32 cellular contexts compared by ENCODE assay signal in genomic region chr14:80223696-80224465, GRCh38. TPM values are rescaled to one million over a fixed set of nuclear protein-coding genes. Genes with fewer than 3 reads are reported as not detected.
"Had no signal": no experiment of that assay in that cellular context is flagged by ENCODE, and none has a peak within 500 bp of the region (broad histone marks: within the 10 kb centered on the region; RNA-seq: fewer than 3 reads in every experiment).

No MANE protein-coding gene starts in this region.

- H3K4me3 ChIP-seq: body of pancreas, cardiac muscle cell, psoas muscle, sigmoid colon, smooth muscle cell, stomach, suprapubic skin, tibial artery, upper lobe of right lung had no signal

- DNase-seq: activated B cell treated with CpG ODN at 0.5 μM for 24 hours; activated CD4-positive, alpha-beta T cell treated with anti-CD3 and anti-CD28 coated beads for 36 hours; activated effector memory CD4-positive, alpha-beta T cell treated with Interleukin-2 at 50 U/mL for 16 hours; activated naive CD4-positive, alpha-beta T cell treated with anti-CD3 and anti-CD28 coated beads for 36 hours; activated naive CD8-positive, alpha-beta T cell treated with anti-CD3 and anti-CD28 coated beads, Interleukin-2, amount 10 ng/mL, durations not matched to agents 7 days and 5 days; activated T-cell treated with anti-CD3 and anti-CD28 coated beads for 4 hours; activated T-cell treated with anti-CD3 and anti-CD28 coated beads, Interleukin-2, amount 50 U/mL, for 72 hours; amygdala; body of pancreas; dermis blood vessel endothelial cell; effector CD4-positive, alpha-beta T cell; head of caudate nucleus; hippocampal formation; kidney; midbrain; naive thymus-derived CD8-positive, alpha-beta T cell; nucleus accumbens; psoas muscle; sigmoid colon; stimulated activated CD4-positive, alpha-beta T cell treated with anti-CD3 and anti-CD28 coated beads, Interleukin-1b, Interleukin-23, amount 100 ng/mL, for 48 hours; stimulated activated CD4-positive, alpha-beta T cell treated with anti-CD3 and anti-CD28 coated beads, Interleukin-4, amount 100 ng/mL, for 4 hours; stimulated activated CD8-positive, alpha-beta memory T cell treated with anti-CD3 and anti-CD28 coated beads, Interleukin-4, amount 100 ng/mL, for 48 hours; stomach; T-helper 1 cell; tibial artery; upper lobe of right lung had no signal

- H3K4me2 ChIP-seq: smooth muscle cell had no signal

- H3K4me1 ChIP-seq: body of pancreas, parathyroid adenoma, psoas muscle, sigmoid colon, stomach, suprapubic skin, tibial artery, upper lobe of right lung had no signal

- H3K36me3 ChIP-seq: cardiac muscle cell, sigmoid colon, stomach, suprapubic skin, tibial artery, upper lobe of right lung had no signal

- H2AFZ ChIP-seq: parathyroid adenoma had no signal

- H3K27me3 ChIP-seq: body of pancreas, cardiac muscle cell, sigmoid colon, stomach, suprapubic skin, tibial artery, upper lobe of right lung had no signal

- ATAC-seq: activated CD4-positive, alpha-beta T cell treated with anti-CD3 and anti-CD28 coated beads for 36 hours; activated T-cell treated with anti-CD3 and anti-CD28 coated beads, Interleukin-2, amount 50 U/mL, for 72 hours; body of pancreas; naive thymus-derived CD8-positive, alpha-beta T cell; psoas muscle; stimulated activated memory B cell treated with anti-CD40 and anti-IgM and Interleukin-4, amounts not matched to agents 10 μg/mL and 1 μg/mL and 100 μg/mL, for 72 hours; upper lobe of right lung had no signal

- H3K27ac ChIP-seq: body of pancreas, cardiac muscle cell, epithelial cell of prostate, parathyroid adenoma, psoas muscle, sigmoid colon, stomach, suprapubic skin, tibial artery, upper lobe of right lung had no signal

- H3K9me3 ChIP-seq: body of pancreas, psoas muscle, sigmoid colon, suprapubic skin, upper lobe of right lung had no signal

- H3K9ac ChIP-seq: parathyroid adenoma had no signal

- H3K79me2 ChIP-seq: parathyroid adenoma had no signal

RNA-seq across cellular contexts. Expression of gene DIO2, which starts 12.6 kb away (rescaled TPM):
- total RNA-seq: activated B cell treated with CpG ODN at 0.5 μM for 24 hours; activated CD4-positive, alpha-beta T cell treated with anti-CD3 and anti-CD28 coated beads for 36 hours; activated naive CD4-positive, alpha-beta T cell treated with anti-CD3 and anti-CD28 coated beads for 36 hours; activated naive CD8-positive, alpha-beta T cell treated with anti-CD3 and anti-CD28 coated beads, Interleukin-2, amount 10 ng/mL, durations not matched to agents 7 days and 5 days; naive thymus-derived CD8-positive, alpha-beta T cell had no signal
- polyA plus RNA-seq: naive thymus-derived CD8-positive, alpha-beta T cell had no signal
